ENCODE assay signal across 24 cellular contexts in the genomic region with DNA sequence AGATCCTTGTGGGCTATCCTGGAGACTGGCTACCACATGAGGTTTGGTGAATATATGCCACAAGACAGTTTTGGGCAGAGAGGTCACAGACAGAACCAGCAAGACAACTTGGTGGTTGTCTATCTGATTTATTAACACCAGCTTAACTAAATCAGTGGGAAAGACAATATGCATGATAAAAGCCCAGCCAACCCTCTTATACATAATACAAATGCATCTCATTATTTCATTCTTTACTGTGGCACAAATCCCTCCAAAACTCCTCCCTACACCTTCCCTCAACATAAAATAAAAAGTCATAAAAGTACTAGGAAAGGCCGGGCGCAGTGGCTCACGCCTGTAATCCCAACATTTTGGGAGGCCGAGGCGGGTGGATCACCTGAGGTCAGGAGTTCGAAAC.
"Had no signal": no experiment of that assay in that cellular context is flagged by ENCODE, and none has a peak within 500 bp of the region (broad histone marks: within the 10 kb centered on the region; RNA-seq: fewer than 3 reads in every experiment).

No MANE protein-coding gene starts in this region.

- H3K4me1 ChIP-seq: colonic mucosa, neural progenitor cell, tibial artery, upper lobe of left lung, uterus had no signal

- H3K4me3 ChIP-seq: colonic mucosa, hepatocyte, lung, neural progenitor cell, ovary, tibial artery, upper lobe of left lung, uterus had no signal

- H3K27me3 ChIP-seq: colonic mucosa, hepatocyte, neural progenitor cell, ovary, tibial artery, upper lobe of left lung, uterus had no signal

- H3K4me3 Mint-ChIP-seq: endodermal cell; neural progenitor cell; stimulated activated effector memory CD8-positive, alpha-beta T cell treated with anti-CD3 and anti-CD28 coated beads, Interleukin-12 subunit alpha, Interleukin-12 subunit beta, amount 100 ng/mL, for 72 hours had no signal

- H3K27ac ChIP-seq: colonic mucosa, hepatocyte, ovary, tibial artery, upper lobe of left lung, uterus had no signal

- H3K9me3 ChIP-seq: colonic mucosa, ovary, tibial artery, upper lobe of left lung, uterus had no signal

- DNase-seq: colonic mucosa; dermis blood vessel endothelial cell; effector CD4-positive, alpha-beta T cell; endodermal cell; erythroblast; foreskin melanocyte; head of caudate nucleus; kidney; left cardiac atrium; left ventricle myocardium superior; naive thymus-derived CD4-positive, alpha-beta T cell; nucleus accumbens; ovary; right cardiac atrium; stimulated activated CD4-positive, alpha-beta T cell treated with anti-CD3 and anti-CD28 coated beads, Interleukin-4, amount 100 ng/mL, for 1 hour; stimulated activated CD8-positive, alpha-beta memory T cell treated with anti-CD3 and anti-CD28 coated beads, Interleukin-4, amount 100 ng/mL, for 48 hours; stimulated activated naive CD8-positive, alpha-beta T cell treated with anti-CD3 and anti-CD28 coated beads, Interleukin-15, Interleukin-2, amounts not matched to agents 100 U/mL and 50 U/mL, for 24 hours; tibial artery; upper lobe of left lung; uterus had no signal

- H3K4me1 Mint-ChIP-seq: endodermal cell, neural progenitor cell had no signal

- H3K27ac Mint-ChIP-seq: endodermal cell, neural progenitor cell had no signal

- H3K9me3 Mint-ChIP-seq: endodermal cell; neural progenitor cell; stimulated activated effector memory CD8-positive, alpha-beta T cell treated with anti-CD3 and anti-CD28 coated beads, Interleukin-12 subunit alpha, Interleukin-12 subunit beta, amount 100 ng/mL, for 72 hours had no signal

- H3K36me3 ChIP-seq: ovary, uterus had no signal

- H3K27me3 Mint-ChIP-seq: naive thymus-derived CD4-positive, alpha-beta T cell had no signal

- ATAC-seq: left cardiac atrium; left ventricle myocardium superior; naive thymus-derived CD4-positive, alpha-beta T cell; right cardiac atrium; stimulated activated effector memory CD8-positive, alpha-beta T cell treated with anti-CD3 and anti-CD28 coated beads, Interleukin-12 subunit alpha, Interleukin-12 subunit beta, amount 100 ng/mL, for 72 hours; stimulated activated naive CD8-positive, alpha-beta T cell treated with anti-CD3 and anti-CD28 coated beads, Interleukin-15, Interleukin-2, amounts not matched to agents 100 U/mL and 50 U/mL, for 24 hours had no signal
